In genomic region chrX:150377010-150377409, GRCh38 we compare ENCODE assay signal across 26 cellular contexts.
"Had no signal": no experiment of that assay in that cellular context is flagged by ENCODE, and none has a peak within 500 bp of the region (broad histone marks: within the 10 kb centered on the region; RNA-seq: fewer than 3 reads in every experiment).

No MANE protein-coding gene starts in this region.

- H3K4me2 ChIP-seq: hepatocyte had no signal

- H3K27ac ChIP-seq: coronary artery, gastrocnemius medialis, heart left ventricle, hepatocyte, neutrophil, psoas muscle, stomach, thyroid gland, vagina had no signal

- FAIRE-seq: endometrium, kidney, small intestine had no signal

- H3K36me3 ChIP-seq: gastrocnemius medialis, heart left ventricle, neutrophil, stomach, thyroid gland, vagina had no signal

- H2AFZ ChIP-seq: hepatocyte had no signal

- H3K79me2 ChIP-seq: hepatocyte had no signal

- H3K4me1 ChIP-seq: gastrocnemius medialis, stomach, thyroid gland, vagina had no signal

- H3K9me3 ChIP-seq: gastrocnemius medialis, heart left ventricle, neutrophil, psoas muscle, stomach, thyroid gland, vagina had no signal

- ATAC-seq: effector memory CD8-positive, alpha-beta T cell; esophagus mucosa; gastrocnemius medialis; heart left ventricle; left lobe of liver; natural killer cell; psoas muscle; stimulated activated naive B cell treated with anti-CD40 and anti-IgM and Interleukin-4, amounts not matched to agents 10 μg/mL and 1 μg/mL and 100 μg/mL, for 72 hours had no signal

- H3K4me3 Mint-ChIP-seq: effector memory CD8-positive, alpha-beta T cell; memory B cell; natural killer cell; neural crest cell; stimulated activated naive B cell treated with anti-CD40 and anti-IgM and Interleukin-4, amounts not matched to agents 10 μg/mL and 1 μg/mL and 100 μg/mL, for 72 hours had no signal

- H3K4me1 Mint-ChIP-seq: memory B cell; natural killer cell; stimulated activated naive B cell treated with anti-CD40 and anti-IgM and Interleukin-4, amounts not matched to agents 10 μg/mL and 1 μg/mL and 100 μg/mL, for 72 hours had no signal

- H3K27me3 Mint-ChIP-seq: effector memory CD8-positive, alpha-beta T cell; memory B cell had no signal

- H3K4me3 ChIP-seq: coronary artery, gastrocnemius medialis, heart left ventricle, hepatocyte, lung, psoas muscle, stomach, thyroid gland, vagina had no signal

- H3K27me3 ChIP-seq: gastrocnemius medialis, heart left ventricle, hepatocyte, neutrophil, stomach, thyroid gland, vagina had no signal

- H3K27ac Mint-ChIP-seq: effector memory CD8-positive, alpha-beta T cell; memory B cell; natural killer cell; stimulated activated naive B cell treated with anti-CD40 and anti-IgM and Interleukin-4, amounts not matched to agents 10 μg/mL and 1 μg/mL and 100 μg/mL, for 72 hours had no signal

- H3K36me3 Mint-ChIP-seq: memory B cell; natural killer cell; stimulated activated naive B cell treated with anti-CD40 and anti-IgM and Interleukin-4, amounts not matched to agents 10 μg/mL and 1 μg/mL and 100 μg/mL, for 72 hours had no signal

- H3K9me3 Mint-ChIP-seq: effector memory CD8-positive, alpha-beta T cell; memory B cell; natural killer cell; neural crest cell; stimulated activated naive B cell treated with anti-CD40 and anti-IgM and Interleukin-4, amounts not matched to agents 10 μg/mL and 1 μg/mL and 100 μg/mL, for 72 hours had no signal

- DNase-seq: dermis blood vessel endothelial cell; effector memory CD8-positive, alpha-beta T cell; foreskin fibroblast; gastrocnemius medialis; heart left ventricle; kidney; natural killer cell; posterior cingulate gyrus; psoas muscle; small intestine; stimulated activated CD4-positive, alpha-beta T cell treated with anti-CD3 and anti-CD28 coated beads, Interleukin-15, amount 100 ng/mL, for 24 hours; stimulated activated CD4-positive, alpha-beta T cell treated with anti-CD3 and anti-CD28 coated beads, Interleukin-2, amount 100 ng/mL, for 48 hours; stimulated activated naive B cell treated with anti-CD40 and anti-IgM and Interleukin-4, amounts not matched to agents 10 μg/mL and 1 μg/mL and 100 μg/mL, for 72 hours; stomach; thyroid gland; trophoblast cell had no signal
